In genomic region chr9:136882109-136882946, GRCh38 we compare ENCODE assay signal across 8 cellular contexts. TPM values are rescaled to one million over a fixed set of nuclear protein-coding genes. Genes with fewer than 3 reads are reported as not detected.
DNase-seq lines count a peak whose midpoint lies in the region; ATAC-seq and TF ChIP-seq lines count a peak whose summit lies in the region.

No MANE protein-coding gene starts in this region.

- H3K4me1 Mint-ChIP-seq in activated CD4-positive, alpha-beta T cell treated with anti-CD3 and anti-CD28 coated beads, Interleukin-2, amount 10 ng/mL, durations not matched to agents 7 days and 5 days, result peaks cover 57% of the 10 kb centered on the region

- ATAC-seq in GM18502 (IDR thresholded peaks at IDR 0.05; ENCODE audit: poor library complexity, unreplicated experiment) (peak; percentile 29), GM21390 (IDR thresholded peaks at IDR 0.05; ENCODE audit: unreplicated experiment) (no peak)

- H3K36me3 Mint-ChIP-seq in activated CD4-positive, alpha-beta T cell treated with anti-CD3 and anti-CD28 coated beads, Interleukin-2, amount 10 ng/mL, durations not matched to agents 7 days and 5 days (ENCODE audit: low read depth), result peaks cover 6% of the 10 kb centered on the region

- H3K9me3 Mint-ChIP-seq in activated CD4-positive, alpha-beta T cell treated with anti-CD3 and anti-CD28 coated beads, Interleukin-2, amount 10 ng/mL, durations not matched to agents 7 days and 5 days, result no peaks in the 10 kb centered on the region

- peak overlapping the region; percentile 97 for H3K27ac Mint-ChIP-seq in activated CD4-positive, alpha-beta T cell treated with anti-CD3 and anti-CD28 coated beads, Interleukin-2, amount 10 ng/mL, durations not matched to agents 7 days and 5 days

- H3K4me3 Mint-ChIP-seq in activated CD4-positive, alpha-beta T cell treated with anti-CD3 and anti-CD28 coated beads, Interleukin-2, amount 10 ng/mL, durations not matched to agents 7 days and 5 days, result peak overlapping the region; percentile 76

- CTCF ChIA-PET in activated CD4-positive, alpha-beta T cell treated with anti-CD3 and anti-CD28 coated beads, Interleukin-2, amount 10 ng/mL, durations not matched to agents 7 days and 5 days (lab: Charles Lee), result interaction anchor here (0.8 to 2.9 kb wide), 11 partner anchors 12 to 147 kb away, joined by 3 to 16 read pairs (median 4); partner anchors contain the start of genes AJM1, C8G, EDF1 and FBXW5

- no peak for TF ChIP-seq EP300 in Ishikawa (IDR thresholded peaks at IDR 0.05; ENCODE audit: borderline replicate concordance)

- no peaks in the 10 kb centered on the region for H3K27me3 Mint-ChIP-seq in activated CD4-positive, alpha-beta T cell treated with anti-CD3 and anti-CD28 coated beads, Interleukin-2, amount 10 ng/mL, durations not matched to agents 7 days and 5 days

- POLR2A ChIA-PET in activated CD4-positive, alpha-beta T cell treated with anti-CD3 and anti-CD28 coated beads, Interleukin-2, amount 10 ng/mL, durations not matched to agents 7 days and 5 days (lab: Charles Lee), result interaction anchor here (0.6 kb wide), 1 partner anchor 66 kb away, joined by 3 read pairs; no protein-coding TSS in a partner anchor

- no peak for TF ChIP-seq RAD21 in Ishikawa (IDR thresholded peaks at IDR 0.05; ENCODE audit: low read depth)

- DNase-seq in activated CD4-positive, alpha-beta T cell treated with anti-CD3 and anti-CD28 coated beads, Interleukin-2, amount 10 ng/mL, durations not matched to agents 7 days and 5 days, result peak; percentile 88
- peak; percentile 62 for DNase-seq in effector CD8-positive, alpha-beta T cell (lab: John Stamatoyannopoulos, UW)
- DNase-seq in non-pigmented ciliary epithelial cell (ENCODE audit: low read depth) (peak; percentile 42), ureter (ENCODE audit: low spot score) (peak; percentile 84), superior temporal gyrus (ENCODE audit: extremely low spot score) (no peak)

TF ChIP-seq in Ishikawa, 13 proteins besides CTCF, POLR2A, EP300 and RAD21:
- no peak for TF ChIP-seq CEBPB (IDR thresholded peaks at IDR 0.05)
- 0 out of 2 replicates have a peak, but pooled peaks have one; percentile 23 for TF ChIP-seq MAX (IDR thresholded peaks at IDR 0.05)
TF ChIP-seq in Ishikawa: peak in this region for 1.

RNA-seq across cellular contexts. Expression of gene TRAF2, which starts 4.0 kb away (rescaled TPM):
- 10 to 100 TPM; 39.4 to 49.4 TPM for total RNA-seq in activated CD4-positive, alpha-beta T cell treated with anti-CD3 and anti-CD28 coated beads, Interleukin-2, amount 10 ng/mL, durations not matched to agents 7 days and 5 days
- 16.4 TPM for total RNA-seq in ureter

RNA-seq across cellular contexts. Expression of gene EDF1, which starts 16.2 kb away (rescaled TPM):
- total RNA-seq in activated CD4-positive, alpha-beta T cell treated with anti-CD3 and anti-CD28 coated beads, Interleukin-2, amount 10 ng/mL, durations not matched to agents 7 days and 5 days, result 100 to 1,000 TPM; 290 to 291 TPM
- 338 TPM for total RNA-seq in ureter

RNA-seq across cellular contexts. Expression of gene MAMDC4, which starts 30.2 kb away (rescaled TPM):
- 10 to 100 TPM; 12.4 to 14.4 TPM for total RNA-seq in activated CD4-positive, alpha-beta T cell treated with anti-CD3 and anti-CD28 coated beads, Interleukin-2, amount 10 ng/mL, durations not matched to agents 7 days and 5 days
- total RNA-seq in ureter, result 10.7 TPM

RNA-seq across cellular contexts. Expression of gene PHPT1, which starts 33.1 kb away (rescaled TPM):
- total RNA-seq in activated CD4-positive, alpha-beta T cell treated with anti-CD3 and anti-CD28 coated beads, Interleukin-2, amount 10 ng/mL, durations not matched to agents 7 days and 5 days, result 10 to 100 TPM; 90.1 to 99.4 TPM
- total RNA-seq in ureter, result 109 TPM

RNA-seq across cellular contexts. Expression of gene AJM1, which starts 40.0 kb away (rescaled TPM):
- total RNA-seq in activated CD4-positive, alpha-beta T cell treated with anti-CD3 and anti-CD28 coated beads, Interleukin-2, amount 10 ng/mL, durations not matched to agents 7 days and 5 days, result 1 to 10 TPM; 4.0 to 4.1 TPM
- total RNA-seq in ureter, result 4.8 TPM
